In genomic region chr16:845349-845740, GRCh38 we compare ENCODE assay signal across 1 cellular context.
TF ChIP-seq lines count a peak whose summit lies in the region.

No MANE protein-coding gene starts in this region.

TF ChIP-seq in GM23338, 12 proteins besides CTCF, POLR2A, EP300 and RAD21 (continued from another document):
- no peak for TF ChIP-seq ZNF462 (CRISPR knock-in tag; IDR thresholded peaks at IDR 0.05)
- TF ChIP-seq, protein P1, sequence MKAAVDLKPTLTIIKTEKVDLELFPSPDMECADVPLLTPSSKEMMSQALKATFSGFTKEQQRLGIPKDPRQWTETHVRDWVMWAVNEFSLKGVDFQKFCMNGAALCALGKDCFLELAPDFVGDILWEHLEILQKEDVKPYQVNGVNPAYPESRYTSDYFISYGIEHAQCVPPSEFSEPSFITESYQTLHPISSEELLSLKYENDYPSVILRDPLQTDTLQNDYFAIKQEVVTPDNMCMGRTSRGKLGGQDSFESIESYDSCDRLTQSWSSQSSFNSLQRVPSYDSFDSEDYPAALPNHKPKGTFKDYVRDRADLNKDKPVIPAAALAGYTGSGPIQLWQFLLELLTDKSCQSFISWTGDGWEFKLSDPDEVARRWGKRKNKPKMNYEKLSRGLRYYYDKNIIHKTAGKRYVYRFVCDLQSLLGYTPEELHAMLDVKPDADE (IDR thresholded peaks at IDR 0.05) = no peak
- no peak for TF ChIP-seq ZNF114 (CRISPR knock-in tag; IDR thresholded peaks at IDR 0.05)
- no peak for TF ChIP-seq POLR2AphosphoS5 (IDR thresholded peaks at IDR 0.05; ENCODE audit: low read depth)
- TF ChIP-seq NANOG (IDR thresholded peaks at IDR 0.05; ENCODE audit: borderline replicate concordance) = no peak
- TF ChIP-seq EZH2 (IDR thresholded peaks at IDR 0.05; ENCODE audit: low read depth, unreplicated experiment) = no peak
- no peak for TF ChIP-seq REST (IDR thresholded peaks at IDR 0.05; ENCODE audit: unreplicated experiment)
- no peak for TF ChIP-seq EZH2phosphoT487 (IDR thresholded peaks at IDR 0.05; ENCODE audit: unreplicated experiment)
- no peak for TF ChIP-seq JUNB (IDR thresholded peaks at IDR 0.05; ENCODE audit: unreplicated experiment)
- TF ChIP-seq ZNF331 (CRISPR knock-in tag; IDR thresholded peaks at IDR 0.05; ENCODE audit: low read depth) = no peak
